ENCODE assay signal across 1 cellular context in genomic region chr19:4715529-4716221, GRCh38.
TF ChIP-seq lines count a peak whose summit lies in the region.

No MANE protein-coding gene starts in this region.

TF ChIP-seq in GM23338, 12 proteins besides CTCF, POLR2A, EP300 and RAD21 (continued from another document):
- TF ChIP-seq REST (IDR thresholded peaks at IDR 0.05; ENCODE audit: unreplicated experiment), result no peak
- TF ChIP-seq ZNF331 (CRISPR knock-in tag; IDR thresholded peaks at IDR 0.05; ENCODE audit: low read depth), result no peak
- TF ChIP-seq EZH2 (IDR thresholded peaks at IDR 0.05; ENCODE audit: low read depth, unreplicated experiment), result no peak
- no peak for TF ChIP-seq ZNF462 (CRISPR knock-in tag; IDR thresholded peaks at IDR 0.05)
- no peak for TF ChIP-seq NANOG (IDR thresholded peaks at IDR 0.05; ENCODE audit: borderline replicate concordance)
- no peak for TF ChIP-seq ZNF114 (CRISPR knock-in tag; IDR thresholded peaks at IDR 0.05)
